ENCODE assay signal across 24 cellular contexts in the genomic region with DNA sequence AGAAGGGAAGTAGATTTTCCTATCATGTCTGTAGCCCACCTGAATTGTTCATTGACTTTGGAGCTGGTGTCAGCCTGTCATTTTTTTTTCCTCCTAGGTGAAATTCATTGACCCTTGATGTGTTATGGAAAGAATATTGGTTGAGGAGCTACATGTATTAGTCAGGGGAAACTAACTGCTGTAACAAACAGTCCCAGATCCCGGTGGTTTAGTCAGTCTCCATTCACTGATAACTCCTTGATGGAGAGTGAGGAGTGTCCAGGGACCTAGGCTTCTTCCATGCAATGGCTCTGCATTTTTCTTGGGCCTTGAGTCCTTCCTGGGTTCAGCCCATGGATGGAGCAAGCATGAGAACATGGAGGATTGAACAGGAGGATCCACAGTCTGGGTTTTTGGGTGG.
"Had no signal": no experiment of that assay in that cellular context is flagged by ENCODE, and none has a peak within 500 bp of the region (broad histone marks: within the 10 kb centered on the region; RNA-seq: fewer than 3 reads in every experiment).

No MANE protein-coding gene starts in this region.

- H3K36me3 Mint-ChIP-seq: immature natural killer cell, memory B cell had no signal

- H3K27ac ChIP-seq: coronary artery, dorsolateral prefrontal cortex, esophagus muscularis mucosa, foreskin keratinocyte, gastroesophageal sphincter, heart left ventricle, hepatocyte, left lung had no signal

- H3K27me3 Mint-ChIP-seq: memory B cell had no signal

- H3K9me3 ChIP-seq: esophagus muscularis mucosa, gastroesophageal sphincter, heart left ventricle, left lung had no signal

- H3K27me3 ChIP-seq: dorsolateral prefrontal cortex, esophagus muscularis mucosa, gastroesophageal sphincter, heart left ventricle, hepatocyte, left lung had no signal

- H3K36me3 ChIP-seq: esophagus muscularis mucosa, gastroesophageal sphincter, heart left ventricle, left lung had no signal

- H3K79me2 ChIP-seq: hepatocyte had no signal

- H3K4me1 ChIP-seq: foreskin keratinocyte, heart left ventricle, left lung had no signal

- H3K4me1 Mint-ChIP-seq: immature natural killer cell had no signal

- ATAC-seq: foreskin keratinocyte, gastroesophageal sphincter, heart left ventricle, left cardiac atrium, left lung, left ventricle myocardium superior had no signal

- H3K4me3 ChIP-seq: coronary artery, dorsolateral prefrontal cortex, esophagus muscularis mucosa, gastroesophageal sphincter, heart left ventricle, hepatocyte, left lung, lung had no signal

- H3K4me3 Mint-ChIP-seq: immature natural killer cell, memory B cell had no signal

- H3K4me2 ChIP-seq: hepatocyte had no signal

- FAIRE-seq: colon, endothelial cell of umbilical vein, frontal cortex had no signal

- H3K27ac Mint-ChIP-seq: immature natural killer cell, memory B cell had no signal

- H2AFZ ChIP-seq: hepatocyte had no signal

- DNase-seq: dermis blood vessel endothelial cell; dorsolateral prefrontal cortex; effector CD4-positive, alpha-beta T cell; effector memory CD4-positive, alpha-beta T cell; foreskin keratinocyte; heart left ventricle; hypothalamus; immature natural killer cell; islet precursor cell; left cardiac atrium; left lung; left ventricle myocardium superior; mammary epithelial cell; mesendoderm; midbrain had no signal
